18 cellular contexts compared by ENCODE assay signal in the genomic region with DNA sequence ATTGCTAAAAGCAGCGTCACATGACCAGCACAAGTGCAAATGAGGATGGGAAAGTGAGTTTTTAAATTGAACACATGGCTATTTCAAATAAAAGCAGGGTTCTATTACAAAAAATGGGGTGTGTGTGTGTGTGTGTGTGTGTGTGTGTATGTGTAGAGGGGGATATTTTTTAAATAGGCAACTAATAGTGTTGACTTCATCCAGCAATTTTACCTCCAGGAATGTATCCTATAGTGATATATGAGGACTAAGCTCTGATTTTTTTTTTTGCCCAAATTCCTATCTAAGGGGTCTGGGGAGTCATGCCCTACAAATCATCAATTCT.
A peak's percentile ranks its signal among the peaks of the same experiment; 100 is the strongest.
DNase-seq lines count a peak whose midpoint lies in the region; ATAC-seq, FAIRE-seq and TF ChIP-seq lines count a peak whose summit lies in the region.
"Had no signal": no experiment of that assay in that cellular context is flagged by ENCODE, and none has a peak within 500 bp of the region (broad histone marks: within the 10 kb centered on the region; RNA-seq: fewer than 3 reads in every experiment).

No MANE protein-coding gene starts in this region.

- CTCF ChIA-PET in CD8-positive, alpha-beta memory T cell (lab: Charles Lee): no interaction called here
- CTCF ChIA-PET in activated CD8-positive, alpha-beta T cell treated with anti-CD3 and anti-CD28 coated beads for 36 hours (lab: Charles Lee): no interaction called here

- H3K9me3 Mint-ChIP-seq in CD8-positive, alpha-beta memory T cell: peaks cover 0 to 5% (median 4%) of the 10 kb centered on the region in 5 donors
- peaks cover 9% of the 10 kb centered on the region for H3K9me3 Mint-ChIP-seq in activated CD8-positive, alpha-beta T cell treated with anti-CD3 and anti-CD28 coated beads for 36 hours
- peaks cover 0 to 14% (median 4%) of the 10 kb centered on the region in 9 donors for H3K9me3 Mint-ChIP-seq in naive thymus-derived CD8-positive, alpha-beta T cell

- H3K9me3 ChIP-seq in CD8-positive, alpha-beta memory T cell (ENCODE audit: low read length): no peaks in the 10 kb centered on the region
- H3K9me3 ChIP-seq: BE2C, right lobe of liver, thoracic aorta had no signal

- POLR2A ChIA-PET in CD8-positive, alpha-beta memory T cell (lab: Charles Lee): interaction anchor here (0.7 to 1.2 kb wide), 2 partner anchors 79 to 88 kb away, joined by 4 to 7 read pairs; partner anchors contain the start of gene AMN1
- POLR2A ChIA-PET in activated CD8-positive, alpha-beta T cell treated with anti-CD3 and anti-CD28 coated beads for 36 hours (lab: Charles Lee): interaction anchor here (0.6 to 1.3 kb wide), 5 partner anchors 27 to 491 kb away, joined by 3 to 5 read pairs (median 3); no protein-coding TSS in a partner anchor
- POLR2A ChIA-PET in naive thymus-derived CD8-positive, alpha-beta T cell (lab: Charles Lee): interaction anchor here (1.1 to 9.1 kb wide), 10 partner anchors 10 to 152 kb away, joined by 3 to 96 read pairs (median 8); partner anchors contain the start of genes AMN1 and RESF1

- peak overlapping the region; percentile 58 to 94 (median 90) for H3K27ac Mint-ChIP-seq in CD8-positive, alpha-beta memory T cell
- H3K27ac Mint-ChIP-seq in activated CD8-positive, alpha-beta T cell treated with anti-CD3 and anti-CD28 coated beads for 36 hours: peak overlapping the region; percentile 92
- peak overlapping the region; percentile 91 to 99 (median 94) for H3K27ac Mint-ChIP-seq in naive thymus-derived CD8-positive, alpha-beta T cell

- H3K27me3 Mint-ChIP-seq in CD8-positive, alpha-beta memory T cell: no peaks in the 10 kb centered on the region
- no peaks in the 10 kb centered on the region for H3K27me3 Mint-ChIP-seq in activated CD8-positive, alpha-beta T cell treated with anti-CD3 and anti-CD28 coated beads for 36 hours
- H3K27me3 Mint-ChIP-seq in naive thymus-derived CD8-positive, alpha-beta T cell: no peaks in the 10 kb centered on the region

- TF ChIP-seq CTCF in activated CD8-positive, alpha-beta T cell treated with anti-CD3 and anti-CD28 coated beads for 36 hours (IDR thresholded peaks at IDR 0.05): no peak

- no peak overlapping the region for H3K4me3 ChIP-seq in CD8-positive, alpha-beta memory T cell (ENCODE audit: low read length)
- H3K4me3 ChIP-seq: hepatocyte, right lobe of liver, thoracic aorta had no signal

- no peak for TF ChIP-seq POLR2A in GM12892 (IDR thresholded peaks at IDR 0.05; ENCODE audit: low read depth, low read length)

- H3K27me3 ChIP-seq in CD8-positive, alpha-beta memory T cell (ENCODE audit: insufficient read depth, low read length, poor library complexity, severe bottlenecking): no peaks in the 10 kb centered on the region
- H3K27me3 ChIP-seq: BE2C, hepatocyte, right lobe of liver had no signal

- no peaks in the 10 kb centered on the region for H3K36me3 ChIP-seq in CD8-positive, alpha-beta memory T cell (ENCODE audit: insufficient read depth, low read length)
- H3K36me3 ChIP-seq: BE2C, right lobe of liver, thoracic aorta had no signal

- ATAC-seq in activated CD8-positive, alpha-beta T cell treated with anti-CD3 and anti-CD28 coated beads for 36 hours: peak; percentile 45
- ATAC-seq in naive thymus-derived CD8-positive, alpha-beta T cell: peak in 1 of 2 donors; percentile 79
- ATAC-seq: Panc1, right lobe of liver had no signal

- intact Hi-C loops in activated CD8-positive, alpha-beta T cell treated with anti-CD3 and anti-CD28 coated beads for 36 hours (cut with micrococcal nuclease): loop anchor here (5.0 to 10.0 kb wide), 3 partner anchors 73 to 160 kb away; no protein-coding TSS in a partner anchor

- peaks cover 41 to 62% (median 58%) of the 10 kb centered on the region in 3 donors for H3K4me1 Mint-ChIP-seq in CD8-positive, alpha-beta memory T cell
- H3K4me1 Mint-ChIP-seq in activated CD8-positive, alpha-beta T cell treated with anti-CD3 and anti-CD28 coated beads for 36 hours (ENCODE audit: low read depth): peaks cover 47% of the 10 kb centered on the region
- H3K4me1 Mint-ChIP-seq in naive thymus-derived CD8-positive, alpha-beta T cell: peaks cover 31 to 56% (median 49%) of the 10 kb centered on the region in 4 donors

- H3K27ac ChIP-seq in CD8-positive, alpha-beta memory T cell (ENCODE audit: low read depth, low read length): no peak overlapping the region
- no peak overlapping the region for H3K27ac ChIP-seq in substantia nigra (ENCODE audit: low read depth, low read length, poor library complexity, severe bottlenecking)
- H3K27ac ChIP-seq: hepatocyte, right lobe of liver, thoracic aorta had no signal

- H3K4me1 ChIP-seq in CD8-positive, alpha-beta memory T cell (ENCODE audit: insufficient read depth, low read length): peaks cover 16% of the 10 kb centered on the region
- H3K4me1 ChIP-seq: BE2C, right lobe of liver had no signal

- H3K4me3 Mint-ChIP-seq in CD8-positive, alpha-beta memory T cell: peak overlapping the region in 6 of 7 donors; percentile 48 to 77 (median 68)
- peak overlapping the region; percentile 59 for H3K4me3 Mint-ChIP-seq in activated CD8-positive, alpha-beta T cell treated with anti-CD3 and anti-CD28 coated beads for 36 hours
- peak overlapping the region; percentile 55 to 86 (median 78) for H3K4me3 Mint-ChIP-seq in naive thymus-derived CD8-positive, alpha-beta T cell

- no peak for DNase-seq in CD8-positive, alpha-beta memory T cell
- DNase-seq in GM12892 (ENCODE audit: insufficient read length) (no peak), NCI-H526 (lab: John Stamatoyannopoulos, UW) (no peak), NOMO-1 (lab: John Stamatoyannopoulos, UW; ENCODE audit: unreplicated experiment in 2 of 2) (no peak), substantia nigra (lab: John Stamatoyannopoulos, UW) (no peak)
- DNase-seq in activated CD8-positive, alpha-beta T cell treated with anti-CD3 and anti-CD28 coated beads for 36 hours: no peak
- DNase-seq in naive thymus-derived CD8-positive, alpha-beta T cell: no peak
- DNase-seq: BE2C; effector CD8-positive, alpha-beta T cell; KBM-7; kidney; mesenchymal stem cell; NCI-H1092; NCI-H69; right lobe of liver had no signal

- H3K36me3 Mint-ChIP-seq in CD8-positive, alpha-beta memory T cell: peaks cover 0 to 12% (median 0%) of the 10 kb centered on the region in 3 donors
- peaks cover 15% of the 10 kb centered on the region for H3K36me3 Mint-ChIP-seq in activated CD8-positive, alpha-beta T cell treated with anti-CD3 and anti-CD28 coated beads for 36 hours (ENCODE audit: low read depth)
- H3K36me3 Mint-ChIP-seq in naive thymus-derived CD8-positive, alpha-beta T cell: peaks cover 0 to 17% (median 6%) of the 10 kb centered on the region in 3 donors

- FAIRE-seq in GM12892 (lab: Jason Lieb, UNC): peak; percentile 58
- FAIRE-seq: kidney had no signal
